In the genomic region with DNA sequence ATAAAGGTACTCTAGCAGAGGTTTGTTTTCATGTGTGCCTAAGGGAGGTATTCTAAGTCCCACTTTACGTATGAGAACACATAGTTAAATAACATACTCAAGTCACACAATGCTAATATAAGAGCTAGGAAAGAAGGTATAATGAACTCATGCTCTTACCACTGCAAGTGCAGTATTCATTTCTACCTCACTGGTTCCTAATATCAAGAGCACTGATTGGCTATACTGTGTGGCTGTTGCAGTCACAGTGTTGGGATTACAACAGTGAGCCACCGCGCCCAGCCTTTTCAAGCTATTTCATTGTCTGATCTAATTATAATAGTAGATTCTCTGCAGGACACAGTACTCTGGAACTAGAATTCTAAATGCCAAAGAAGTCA, we compare ENCODE assay signal across 21 cellular contexts.
"Had no signal": no experiment of that assay in that cellular context is flagged by ENCODE, and none has a peak within 500 bp of the region (broad histone marks: within the 10 kb centered on the region; RNA-seq: fewer than 3 reads in every experiment).

No MANE protein-coding gene starts in this region.

- ATAC-seq: gastrocnemius medialis; left ventricle myocardium superior; lower lobe of right lung; natural killer cell treated with Interleukin-12 subunit alpha and Interleukin-12 subunit beta and Interleukin-15 and Interleukin-18, amount 100 ng/mL, for 72 hours; right lobe of liver; stimulated activated naive CD8-positive, alpha-beta T cell treated with anti-CD3 and anti-CD28 coated beads, Interleukin-15, Interleukin-2, amounts not matched to agents 100 U/mL and 50 U/mL, for 24 hours had no signal

- FAIRE-seq: keratinocyte, small intestine had no signal

- H3K27me3 Mint-ChIP-seq: natural killer cell treated with Interleukin-12 subunit alpha and Interleukin-12 subunit beta and Interleukin-15 and Interleukin-18, amount 100 ng/mL, for 72 hours; progenitor cell of endocrine pancreas; type B pancreatic cell had no signal

- H3K4me3 Mint-ChIP-seq: natural killer cell treated with Interleukin-12 subunit alpha and Interleukin-12 subunit beta and Interleukin-15 and Interleukin-18, amount 100 ng/mL, for 72 hours; neural progenitor cell; type B pancreatic cell had no signal

- H3K9me3 Mint-ChIP-seq: natural killer cell treated with Interleukin-12 subunit alpha and Interleukin-12 subunit beta and Interleukin-15 and Interleukin-18, amount 100 ng/mL, for 72 hours; neural progenitor cell; type B pancreatic cell had no signal

- DNase-seq: dorsolateral prefrontal cortex; effector CD4-positive, alpha-beta T cell; foreskin fibroblast; gastrocnemius medialis; head of caudate nucleus; left ventricle myocardium superior; lower lobe of right lung; right lobe of liver; small intestine; stimulated activated CD4-positive, alpha-beta T cell treated with anti-CD3 and anti-CD28 coated beads, Interleukin-1b, Interleukin-23, amount 100 ng/mL, for 48 hours; stimulated activated CD4-positive, alpha-beta T cell treated with anti-CD3 and anti-CD28 coated beads, Interleukin-4, amount 100 ng/mL, for 1 hour; stimulated activated CD8-positive, alpha-beta memory T cell treated with anti-CD3 and anti-CD28 coated beads, Interleukin-4, amount 100 ng/mL, for 48 hours; stimulated activated naive CD8-positive, alpha-beta T cell treated with anti-CD3 and anti-CD28 coated beads, Interleukin-15, Interleukin-2, amounts not matched to agents 100 U/mL and 50 U/mL, for 24 hours; substantia nigra; testis; tibial artery had no signal

- H3K4me1 Mint-ChIP-seq: neural progenitor cell had no signal

- H3K27ac Mint-ChIP-seq: natural killer cell treated with Interleukin-12 subunit alpha and Interleukin-12 subunit beta and Interleukin-15 and Interleukin-18, amount 100 ng/mL, for 72 hours; neural progenitor cell; progenitor cell of endocrine pancreas; type B pancreatic cell had no signal
